Comparison of ENCODE assay signal across 11 cellular contexts in genomic region chr12:50066402-50066801, GRCh38. TPM values are rescaled to one million over a fixed set of nuclear protein-coding genes. Genes with fewer than 3 reads are reported as not detected.
A peak's percentile ranks its signal among the peaks of the same experiment; 100 is the strongest.
DNase-seq lines count a peak whose midpoint lies in the region; ATAC-seq and TF ChIP-seq lines count a peak whose summit lies in the region.
"Had no signal": no experiment of that assay in that cellular context is flagged by ENCODE, and none has a peak within 500 bp of the region (broad histone marks: within the 10 kb centered on the region; RNA-seq: fewer than 3 reads in every experiment).

No MANE protein-coding gene starts in this region.

- no peak overlapping the region for H3K9ac ChIP-seq in HUES64 (ENCODE audit: low read depth, low read length)

- H3K27me3 ChIP-seq in HUES64 (ENCODE audit: insufficient read depth, low read length) (peaks cover 16% of the 10 kb centered on the region), right lobe of liver (no peaks in the 10 kb centered on the region)
- H3K27me3 ChIP-seq: body of pancreas had no signal

- TF ChIP-seq CTCF in AG10803 (conservative IDR thresholded peaks at IDR 0.05; ENCODE audit: low read length) (no peak), cardiac fibroblast (IDR thresholded peaks at IDR 0.05; ENCODE audit: low read depth, low read length) (no peak), right lobe of liver (IDR thresholded peaks at IDR 0.05) (no peak)

- H3K27me3 Mint-ChIP-seq in natural killer cell treated with Interleukin-12 subunit alpha and Interleukin-12 subunit beta and Interleukin-15 and Interleukin-18, amount 100 ng/mL, for 72 hours, result peaks cover 10 to 11% of the 10 kb centered on the region in 2 donors

- H3K36me3 ChIP-seq in HUES64 (ENCODE audit: insufficient read depth, low read length), result no peaks in the 10 kb centered on the region
- no peaks in the 10 kb centered on the region for H3K36me3 ChIP-seq in right lobe of liver

- H3K4me3 ChIP-seq in AG10803 (ENCODE audit: low read length) (no peak overlapping the region), HUES64 (ENCODE audit: low read length) (no peak overlapping the region), cardiac fibroblast (replicated peaks in 1 of 2; ENCODE audit: low read depth in 2 of 2, low read length in 2 of 2) (no peak overlapping the region), right lobe of liver (no peak overlapping the region)
- H3K4me3 ChIP-seq: body of pancreas had no signal

- WGBS in HUES64, result 64% methylated on average over 5 of the region's 5 CpGs
- 42% methylated on average over 5 of the region's 5 CpGs for WGBS in right lobe of liver (ENCODE audit: insufficient coverage, low coverage, low lambda C conversion rate, missing lambda C conversion rate)

- no peaks in the 10 kb centered on the region for H3K36me3 Mint-ChIP-seq in natural killer cell treated with Interleukin-12 subunit alpha and Interleukin-12 subunit beta and Interleukin-15 and Interleukin-18, amount 100 ng/mL, for 72 hours

- H3K4me1 Mint-ChIP-seq in natural killer cell treated with Interleukin-12 subunit alpha and Interleukin-12 subunit beta and Interleukin-15 and Interleukin-18, amount 100 ng/mL, for 72 hours (ENCODE audit: low read depth in 2 of 2), result peaks cover 6 to 7% of the 10 kb centered on the region in 2 donors

- H3K9me3 ChIP-seq in HUES64 (ENCODE audit: insufficient read depth, low read depth, low read length) (no peaks in the 10 kb centered on the region), right lobe of liver (no peaks in the 10 kb centered on the region)
- H3K9me3 ChIP-seq: body of pancreas had no signal

- H3K4me3 Mint-ChIP-seq in natural killer cell treated with Interleukin-12 subunit alpha and Interleukin-12 subunit beta and Interleukin-15 and Interleukin-18, amount 100 ng/mL, for 72 hours, result no peak overlapping the region

- peak overlapping the region; percentile 36; the same call in 1 of the 2 replicates for H3K27ac ChIP-seq in HUES64 (ENCODE audit: low read depth, low read length)
- no peak overlapping the region for H3K27ac ChIP-seq in right lobe of liver
- H3K27ac ChIP-seq: body of pancreas, VCaP had no signal

- TF ChIP-seq POLR2A in right lobe of liver (IDR thresholded peaks at IDR 0.05) (no peak), GM18505 (IDR thresholded peaks at IDR 0.05; ENCODE audit: borderline replicate concordance, extremely low read depth, insufficient read depth, insufficient read length) (no peak)

- intact Hi-C loops in right lobe of liver (cut with DNase I), result loop anchor here in 1 of 2 donors (10.0 kb wide), 1 partner anchor 192 kb away; no protein-coding TSS in a partner anchor

- DNase-seq in AG10803 (ENCODE audit: low read depth), result peak; percentile 92
- DNase-seq in cardiac fibroblast (ENCODE audit: low read depth in 2 of 2), result peak; percentile 84
- peak in 1 of 3 donors; percentile 31 for DNase-seq in right lobe of liver
- DNase-seq in natural killer cell treated with Interleukin-12 subunit alpha and Interleukin-12 subunit beta and Interleukin-15 and Interleukin-18, amount 100 ng/mL, for 72 hours (ENCODE audit: low spot score), result no peak
- DNase-seq in activated effector memory CD4-positive, alpha-beta T cell treated with Interleukin-2 at 50 U/mL for 16 hours, result no peak
- DNase-seq in activated CD4-positive, alpha-beta T cell treated with anti-CD3 and anti-CD28 coated beads, Interleukin-2, amount 50 U/mL, for 48 hours, result no peak
- DNase-seq: body of pancreas, DMS 273 treated with DMSO at 0.1 percent for 48 hours had no signal

- no peak overlapping the region for H3K27ac Mint-ChIP-seq in natural killer cell treated with Interleukin-12 subunit alpha and Interleukin-12 subunit beta and Interleukin-15 and Interleukin-18, amount 100 ng/mL, for 72 hours

- H3K9me3 Mint-ChIP-seq in natural killer cell treated with Interleukin-12 subunit alpha and Interleukin-12 subunit beta and Interleukin-15 and Interleukin-18, amount 100 ng/mL, for 72 hours, result no peaks in the 10 kb centered on the region

- ATAC-seq in right lobe of liver (peak; percentile 9 to 45 (median 28)), GM18505 (IDR thresholded peaks at IDR 0.05; ENCODE audit: unreplicated experiment) (no peak)
- ATAC-seq in natural killer cell treated with Interleukin-12 subunit alpha and Interleukin-12 subunit beta and Interleukin-15 and Interleukin-18, amount 100 ng/mL, for 72 hours, result no peak
- ATAC-seq: body of pancreas had no signal

- H3K4me1 ChIP-seq in HUES64 (ENCODE audit: insufficient read depth, low read length) (peaks cover 6% of the 10 kb centered on the region; the same call in 1 of the 2 replicates), right lobe of liver (no peaks in the 10 kb centered on the region)
- H3K4me1 ChIP-seq: body of pancreas had no signal

RNA-seq across cellular contexts. Expression of gene ASIC1, which starts 9.0 kb away (rescaled TPM):
- 3.3 TPM for polyA plus RNA-seq in HUES64 (2013, experiment 1 of 2)
- 4.5 TPM for polyA plus RNA-seq in HUES64 (2013, experiment 2 of 2)
- under 1 TPM in 4 of 6 experiments, not detected in 2; 0.07 to 0.19 (median 0.15) TPM for total RNA-seq in right lobe of liver
- under 1 TPM in 1 of 2 donors, not detected in 1; 0.17 TPM for total RNA-seq in natural killer cell treated with Interleukin-12 subunit alpha and Interleukin-12 subunit beta and Interleukin-15 and Interleukin-18, amount 100 ng/mL, for 72 hours

RNA-seq across cellular contexts. Expression of gene SMARCD1, which starts 18.7 kb away (rescaled TPM):
- 134 TPM for polyA plus RNA-seq in HUES64 (2013, experiment 1 of 2)
- polyA plus RNA-seq in HUES64 (2013, experiment 2 of 2), result 125 TPM
- 10 to 100 TPM; 13.3 to 35.0 (median 16.4) TPM for total RNA-seq in right lobe of liver
- total RNA-seq in natural killer cell treated with Interleukin-12 subunit alpha and Interleukin-12 subunit beta and Interleukin-15 and Interleukin-18, amount 100 ng/mL, for 72 hours, result 100 to 1,000 TPM in 1 of 2 donors, 10 to 100 TPM in 1; 69.5 to 112 TPM

RNA-seq across cellular contexts. Expression of gene GPD1, which starts 37.4 kb away (rescaled TPM):
- polyA plus RNA-seq in HUES64 (2013, experiment 1 of 2), result 0.60 TPM
- 0.19 TPM for polyA plus RNA-seq in HUES64 (2013, experiment 2 of 2)
- total RNA-seq in right lobe of liver, result 100 to 1,000 TPM in 3 of 6 experiments, 10 to 100 TPM in 3; 43.6 to 210 (median 110) TPM
- under 1 TPM; 0.36 TPM for total RNA-seq in natural killer cell treated with Interleukin-12 subunit alpha and Interleukin-12 subunit beta and Interleukin-15 and Interleukin-18, amount 100 ng/mL, for 72 hours

RNA-seq across cellular contexts. Expression of gene RACGAP1, which starts 41.1 kb away (rescaled TPM):
- 33.0 TPM for polyA plus RNA-seq in HUES64 (2013, experiment 1 of 2)
- 43.9 TPM for polyA plus RNA-seq in HUES64 (2013, experiment 2 of 2)
- total RNA-seq in right lobe of liver, result 1 to 10 TPM; 2.8 to 5.4 (median 4.2) TPM
- total RNA-seq in natural killer cell treated with Interleukin-12 subunit alpha and Interleukin-12 subunit beta and Interleukin-15 and Interleukin-18, amount 100 ng/mL, for 72 hours, result 100 to 1,000 TPM in 1 of 2 donors, 10 to 100 TPM in 1; 72.2 to 107 TPM

RNA-seq across cellular contexts. Expression of gene COX14, which starts 45.6 kb away (rescaled TPM):
- 28.8 TPM for polyA plus RNA-seq in HUES64 (2013, experiment 1 of 2)
- polyA plus RNA-seq in HUES64 (2013, experiment 2 of 2), result 30.6 TPM
- 10 to 100 TPM; 37.7 to 67.5 (median 50.6) TPM for total RNA-seq in right lobe of liver
- 10 to 100 TPM; 39.9 to 51.2 TPM for total RNA-seq in natural killer cell treated with Interleukin-12 subunit alpha and Interleukin-12 subunit beta and Interleukin-15 and Interleukin-18, amount 100 ng/mL, for 72 hours

Comparison
In these comparisons a context has a peak if more than half of its experiments do, and no peak if none do; other contexts are left out.
1. DNase-seq: peak in AG10803 (single experiment) and cardiac fibroblast (2 of 2); none in natural killer cell treated with Interleukin-12 subunit alpha and Interleukin-12 subunit beta and Interleukin-15 and Interleukin-18, amount 100 ng/mL, for 72 hours (single experiment), activated effector memory CD4-positive, alpha-beta T cell treated with Interleukin-2 at 50 U/mL for 16 hours (single experiment) and activated CD4-positive, alpha-beta T cell treated with anti-CD3 and anti-CD28 coated beads, Interleukin-2, amount 50 U/mL, for 48 hours (0 of 2).
2. ATAC-seq: peak in right lobe of liver (4 of 4); none in natural killer cell treated with Interleukin-12 subunit alpha and Interleukin-12 subunit beta and Interleukin-15 and Interleukin-18, amount 100 ng/mL, for 72 hours (0 of 2) and GM18505 (single experiment).
3. RNA of gene GPD1, which starts 37.4 kb away (total RNA-seq): 43.6 to 210 TPM in right lobe of liver; 0.36 TPM in natural killer cell treated with Interleukin-12 subunit alpha and Interleukin-12 subunit beta and Interleukin-15 and Interleukin-18, amount 100 ng/mL, for 72 hours; every median in the first group is over 10 times any median in the second.